22 cellular contexts compared by ENCODE assay signal in genomic region chr17:848402-848801, GRCh38.
DNase-seq lines count a peak whose midpoint lies in the region; ATAC-seq and TF ChIP-seq lines count a peak whose summit lies in the region.
"Had no signal": no experiment of that assay in that cellular context is flagged by ENCODE, and none has a peak within 500 bp of the region (broad histone marks: within the 10 kb centered on the region; RNA-seq: fewer than 3 reads in every experiment).

No MANE protein-coding gene starts in this region.

- H3K4ac ChIP-seq in neuronal stem cell (ENCODE audit: low read length): no peak overlapping the region

- H3K4me3 ChIP-seq in heart right ventricle (peak overlapping the region in 5 of 10 donors; percentile 48 to 50 (median 49)), left lung (no peak overlapping the region), psoas muscle (no peak overlapping the region), uterus (no peak overlapping the region), neuronal stem cell (ENCODE audit: low read length in 2 of 2) (no peak overlapping the region)
- H3K4me3 ChIP-seq: A549, GM12878, ovary had no signal

- no peak overlapping the region for H3K18ac ChIP-seq in neuronal stem cell (ENCODE audit: low read length)

- H2BK12ac ChIP-seq in neuronal stem cell (ENCODE audit: low read length): no peak overlapping the region

- peaks cover 8 to 62% (median 30%) of the 10 kb centered on the region in 9 donors for H3K4me1 ChIP-seq in heart right ventricle
- peaks cover 0 to 9% of the 10 kb centered on the region in 2 donors for H3K4me1 ChIP-seq in left lung
- H3K4me1 ChIP-seq in psoas muscle: peaks cover 54% of the 10 kb centered on the region
- peaks cover 3 to 7% of the 10 kb centered on the region in 2 donors for H3K4me1 ChIP-seq in uterus
- H3K4me1 ChIP-seq in neuronal stem cell (ENCODE audit: control insufficient read depth in 2 of 2, insufficient read depth in 1 of 2, low read depth in 1 of 2, low read length in 2 of 2): peaks cover 11 to 38% of the 10 kb centered on the region in 2 donors
- H3K4me1 ChIP-seq: A549, Caco-2 had no signal

- no peak overlapping the region for H3K9ac ChIP-seq in neuronal stem cell (ENCODE audit: low read depth, low read length, poor library complexity)

- no peak overlapping the region for H2AFZ ChIP-seq in neuronal stem cell (ENCODE audit: low read length)

- no peak overlapping the region for H4K8ac ChIP-seq in neuronal stem cell (ENCODE audit: low read depth, low read length)

- TF ChIP-seq POLR2A in uterus (IDR thresholded peaks at IDR 0.05): no peak

- no peak overlapping the region for H4K91ac ChIP-seq in neuronal stem cell (ENCODE audit: low read depth, low read length, poor library complexity)

- TF ChIP-seq CTCF in heart right ventricle (IDR thresholded peaks at IDR 0.05): no peak
- no peak for TF ChIP-seq CTCF in left lung (IDR thresholded peaks at IDR 0.05)
- TF ChIP-seq CTCF in psoas muscle (IDR thresholded peaks at IDR 0.05): no peak
- TF ChIP-seq CTCF in uterus (IDR thresholded peaks at IDR 0.05): no peak

- no peak overlapping the region for H2BK120ac ChIP-seq in neuronal stem cell (ENCODE audit: low read depth, low read length)

- no peak overlapping the region for H2BK5ac ChIP-seq in neuronal stem cell (ENCODE audit: low read length)

- no peak overlapping the region for H3K14ac ChIP-seq in neuronal stem cell (ENCODE audit: low read length)

- intact Hi-C loops in heart right ventricle (cut with DNase I) (loop anchor here in 4 of 10 donors (2.0 to 10.0 kb wide), 5 partner anchors 30 to 69 kb away; no protein-coding TSS in a partner anchor), left cardiac atrium (cut with DNase I) (loop anchor here in 1 of 2 donors (10.0 kb wide), 1 partner anchor 54 kb away; no protein-coding TSS in a partner anchor), left lung (cut with DNase I) (no loop called here), psoas muscle (cut with DNase I) (loop anchor here (5.0 kb wide), 1 partner anchor 51 kb away; no protein-coding TSS in a partner anchor), uterus (cut with DNase I; ENCODE audit: low total_unique reads) (no loop called here)

- peak in 1 of 2 donors; percentile 21 for DNase-seq in heart right ventricle
- DNase-seq in left cardiac atrium: no peak
- peak in 1 of 2 donors; percentile 4 for DNase-seq in left lung
- no peak for DNase-seq in psoas muscle
- DNase-seq in uterus: no peak
- DNase-seq in NCI-H2029 treated with DMSO at 0.1 percent for 48 hours (lab: John Stamatoyannopoulos, UW): no peak
- DNase-seq in neuronal stem cell (ENCODE audit: low spot score): no peak
- DNase-seq: activated B cell treated with CpG ODN at 0.5 μM for 24 hours; activated CD4-positive, alpha-beta T cell treated with anti-CD3 and anti-CD28 coated beads, Interleukin-2, amount 50 U/mL, for 48 hours; activated CD8-positive, alpha-beta memory T cell treated with anti-CD3 and anti-CD28 coated beads, Interleukin-2, amount 50 U/mL, for 48 hours; Caco-2; DND-41; effector memory CD8-positive, alpha-beta T cell; NCI-H1694 treated with DMSO at 0.1 percent for 48 hours; NCI-H748 treated with DMSO at 0.1 percent for 48 hours; ovary; stimulated activated CD4-positive, alpha-beta T cell treated with anti-CD3 and anti-CD28 coated beads, Interleukin-1b, Interleukin-23, amount 100 ng/mL, for 48 hours; T-helper 9 cell had no signal

- peaks cover 2% of the 10 kb centered on the region for H3K79me1 ChIP-seq in neuronal stem cell (ENCODE audit: low read depth, low read length)

- H3K23ac ChIP-seq in neuronal stem cell (ENCODE audit: low read depth, low read length, poor library complexity): no peak overlapping the region

- no peaks in the 10 kb centered on the region for H3K36me3 ChIP-seq in heart right ventricle
- H3K36me3 ChIP-seq in left lung: no peaks in the 10 kb centered on the region
- no peaks in the 10 kb centered on the region for H3K36me3 ChIP-seq in psoas muscle (ENCODE audit: insufficient read depth in 1 of 2, low read depth in 1 of 2)
- no peaks in the 10 kb centered on the region for H3K36me3 ChIP-seq in uterus
- H3K36me3 ChIP-seq in neuronal stem cell (replicated peaks in 1 of 2; ENCODE audit: control insufficient read depth in 2 of 2, insufficient read depth in 2 of 2, low read length in 2 of 2): peaks cover 0 to 41% of the 10 kb centered on the region in 2 donors
- H3K36me3 ChIP-seq: ovary had no signal

- H3K27me3 ChIP-seq in heart right ventricle: peaks cover 0 to 28% (median 0%) of the 10 kb centered on the region in 7 donors
- peaks cover 0 to 38% of the 10 kb centered on the region in 2 donors for H3K27me3 ChIP-seq in left lung
- H3K27me3 ChIP-seq in psoas muscle (ENCODE audit: insufficient read depth in 3 of 3, low read length in 2 of 3): no peaks in the 10 kb centered on the region
- H3K27me3 ChIP-seq in uterus: no peaks in the 10 kb centered on the region
- H3K27me3 ChIP-seq in neuronal stem cell (ENCODE audit: control insufficient read depth in 3 of 3, insufficient read depth in 3 of 3, low read depth in 1 of 3, low read length in 3 of 3): no peaks in the 10 kb centered on the region
- H3K27me3 ChIP-seq: ovary had no signal

- H3K9me3 ChIP-seq in heart right ventricle (no peaks in the 10 kb centered on the region), left lung (no peaks in the 10 kb centered on the region), psoas muscle (no peaks in the 10 kb centered on the region), uterus (no peaks in the 10 kb centered on the region), neuronal stem cell (replicated peaks in 1 of 2; ENCODE audit: control insufficient read depth in 2 of 2, insufficient read depth in 1 of 2, low read depth in 1 of 2, low read length in 2 of 2) (peaks cover 0 to 5% of the 10 kb centered on the region in 2 donors)
- H3K9me3 ChIP-seq: A549, Caco-2, ovary had no signal

- H2AK5ac ChIP-seq in neuronal stem cell (ENCODE audit: low read depth, low read length): no peak overlapping the region

- no peak overlapping the region for H3K4me2 ChIP-seq in neuronal stem cell (ENCODE audit: insufficient read depth, low read length, poor library complexity, severe bottlenecking)
- H3K4me2 ChIP-seq: A549 had no signal

- WGBS in heart right ventricle, 2 donors: 64 to 69% methylated on average over 11 of the region's 11 CpGs
- 74 to 84% (median 81%) methylated on average over 11 of the region's 11 CpGs for WGBS in psoas muscle, 3 donors
- WGBS in neuronal stem cell (ENCODE audit: extremely low coverage in 2 of 2, insufficient read length in 2 of 2, insufficient replicate concordance in 1 of 2), 2 donors: no CpG with 5 or more reads among the region's 11 CpGs

- H3K27ac ChIP-seq in heart right ventricle: peak overlapping the region; percentile 39 to 83 (median 73)
- peak overlapping the region; percentile 69 to 70 for H3K27ac ChIP-seq in left lung
- peak overlapping the region; percentile 31 for H3K27ac ChIP-seq in psoas muscle
- peak overlapping the region; percentile 37 to 66 for H3K27ac ChIP-seq in uterus
- no peak overlapping the region for H3K27ac ChIP-seq in neuronal stem cell (replicated peaks; ENCODE audit: low read length)
- H3K27ac ChIP-seq: A549, ovary had no signal

- peak; percentile 8 to 64 (median 34) for ATAC-seq in heart right ventricle
- ATAC-seq in left cardiac atrium: no peak
- ATAC-seq in left lung: no peak
- ATAC-seq in psoas muscle: no peak
- ATAC-seq in GM21528 (IDR thresholded peaks at IDR 0.05; ENCODE audit: low FRiP score, unreplicated experiment): no peak
- ATAC-seq: A549; effector memory CD8-positive, alpha-beta T cell; GM12878; stimulated activated memory B cell treated with anti-CD40 and anti-IgM and Interleukin-4, amounts not matched to agents 10 μg/mL and 1 μg/mL and 100 μg/mL, for 72 hours had no signal

- no peak overlapping the region for H2BK15ac ChIP-seq in neuronal stem cell (ENCODE audit: low read length)

Comparison
In these comparisons a context has a peak if more than half of its experiments do, and no peak if none do; other contexts are left out.
1. ATAC-seq: peak in heart right ventricle (8 of 8); none in left cardiac atrium (0 of 2), left lung (single experiment), psoas muscle (0 of 4) and GM21528 (single experiment).
2. intact Hi-C loops: an anchor here in psoas muscle (5.0 kb wide); none called in left lung and uterus.